31 cellular contexts compared by ENCODE assay signal in the genomic region with DNA sequence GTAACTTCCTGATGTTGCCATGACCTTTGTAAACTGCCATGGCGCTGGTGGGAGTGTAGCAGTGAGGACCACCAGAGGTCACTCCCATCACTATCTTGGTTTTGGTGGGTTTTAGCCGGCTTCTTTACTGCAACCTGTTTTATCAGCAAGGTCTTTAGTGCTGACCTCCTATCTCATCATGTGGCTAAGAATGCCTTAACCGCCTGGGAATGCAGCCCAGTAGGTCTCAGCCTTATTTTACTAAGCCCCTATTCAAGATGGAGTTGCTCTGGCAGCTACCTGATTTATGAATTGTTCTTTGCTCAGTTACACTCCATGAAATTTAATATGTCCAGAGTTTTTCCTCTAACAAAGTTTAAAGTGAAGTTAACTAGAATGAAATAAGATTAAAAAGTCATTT. TPM values are rescaled to one million over a fixed set of nuclear protein-coding genes. Genes with fewer than 3 reads are reported as not detected.
"Had no signal": no experiment of that assay in that cellular context is flagged by ENCODE, and none has a peak within 500 bp of the region (broad histone marks: within the 10 kb centered on the region; RNA-seq: fewer than 3 reads in every experiment).

No MANE protein-coding gene starts in this region.

- H3K27me3 Mint-ChIP-seq: activated T-cell treated with anti-CD3 and anti-CD28 coated beads, Interleukin-2, amount 50 U/mL, for 24 hours; central memory CD8-positive, alpha-beta T cell; stimulated activated naive CD8-positive, alpha-beta T cell treated with anti-CD3 and anti-CD28 coated beads, Interleukin-15, amount 100 ng/mL, for 72 hours had no signal

- H3K4me3 Mint-ChIP-seq: activated CD4-positive, alpha-beta memory T cell treated with anti-CD3 and anti-CD28 coated beads, Interleukin-2, amount 10 ng/mL, durations not matched to agents 7 days and 5 days; activated CD4-positive, alpha-beta T cell treated with anti-CD3 and anti-CD28 coated beads, Interleukin-2, amount 10 ng/mL, durations not matched to agents 24 days and 14 days; activated T-cell treated with anti-CD3 and anti-CD28 coated beads, Interleukin-2, amount 50 U/mL, for 24 hours; central memory CD8-positive, alpha-beta T cell; naive thymus-derived CD4-positive, alpha-beta T cell; stimulated activated effector memory CD8-positive, alpha-beta T cell treated with anti-CD3 and anti-CD28 coated beads, Interleukin-12 subunit alpha, Interleukin-12 subunit beta, amount 100 ng/mL, for 72 hours; stimulated activated naive CD8-positive, alpha-beta T cell treated with anti-CD3 and anti-CD28 coated beads, Interleukin-15, amount 100 ng/mL, for 72 hours; T-helper 2 cell treated with Interferon-gamma antibody and Interleukin-4, amounts not matched to agents 5 μg/mL and 100 μg/mL, for 36 hours had no signal

- H3K27ac ChIP-seq: breast epithelium, gastroesophageal sphincter, hepatocyte, skin epidermis, upper lobe of left lung, vagina had no signal

- H2AFZ ChIP-seq: hepatocyte had no signal

- H3K4me1 Mint-ChIP-seq: activated CD4-positive, alpha-beta memory T cell treated with anti-CD3 and anti-CD28 coated beads, Interleukin-2, amount 10 ng/mL, durations not matched to agents 7 days and 5 days; activated CD4-positive, alpha-beta T cell treated with anti-CD3 and anti-CD28 coated beads, Interleukin-2, amount 10 ng/mL, durations not matched to agents 24 days and 14 days; central memory CD8-positive, alpha-beta T cell; naive thymus-derived CD4-positive, alpha-beta T cell; stimulated activated effector memory CD8-positive, alpha-beta T cell treated with anti-CD3 and anti-CD28 coated beads, Interleukin-12 subunit alpha, Interleukin-12 subunit beta, amount 100 ng/mL, for 72 hours; stimulated activated naive CD8-positive, alpha-beta T cell treated with anti-CD3 and anti-CD28 coated beads, Interleukin-15, amount 100 ng/mL, for 72 hours had no signal

- H3K36me3 ChIP-seq: breast epithelium, gastroesophageal sphincter, upper lobe of left lung, vagina had no signal

- H3K4me2 ChIP-seq: hepatocyte had no signal

- H3K36me3 Mint-ChIP-seq: stimulated activated effector memory CD8-positive, alpha-beta T cell treated with anti-CD3 and anti-CD28 coated beads, Interleukin-12 subunit alpha, Interleukin-12 subunit beta, amount 100 ng/mL, for 72 hours had no signal

- H3K4me3 ChIP-seq: breast epithelium, gastroesophageal sphincter, hepatocyte, skin epidermis, upper lobe of left lung, vagina had no signal

- ATAC-seq: gastroesophageal sphincter; left cardiac atrium; naive thymus-derived CD4-positive, alpha-beta T cell; sciatic nerve; stimulated activated effector memory CD8-positive, alpha-beta T cell treated with anti-CD3 and anti-CD28 coated beads, Interleukin-12 subunit alpha, Interleukin-12 subunit beta, amount 100 ng/mL, for 72 hours; stimulated activated naive CD8-positive, alpha-beta T cell treated with anti-CD3 and anti-CD28 coated beads, Interleukin-15, amount 100 ng/mL, for 72 hours had no signal

- H3K9me3 Mint-ChIP-seq: activated CD4-positive, alpha-beta T cell treated with anti-CD3 and anti-CD28 coated beads, Interleukin-2, amount 10 ng/mL, durations not matched to agents 24 days and 14 days; activated T-cell treated with anti-CD3 and anti-CD28 coated beads, Interleukin-2, amount 50 U/mL, for 24 hours; central memory CD8-positive, alpha-beta T cell; stimulated activated effector memory CD8-positive, alpha-beta T cell treated with anti-CD3 and anti-CD28 coated beads, Interleukin-12 subunit alpha, Interleukin-12 subunit beta, amount 100 ng/mL, for 72 hours; stimulated activated naive CD8-positive, alpha-beta T cell treated with anti-CD3 and anti-CD28 coated beads, Interleukin-15, amount 100 ng/mL, for 72 hours had no signal

- H3K27ac Mint-ChIP-seq: activated CD4-positive, alpha-beta memory T cell treated with anti-CD3 and anti-CD28 coated beads, Interleukin-2, amount 10 ng/mL, durations not matched to agents 7 days and 5 days; activated CD4-positive, alpha-beta T cell treated with anti-CD3 and anti-CD28 coated beads, Interleukin-2, amount 10 ng/mL, durations not matched to agents 24 days and 14 days; activated T-cell treated with anti-CD3 and anti-CD28 coated beads, Interleukin-2, amount 50 U/mL, for 24 hours; stimulated activated effector memory CD8-positive, alpha-beta T cell treated with anti-CD3 and anti-CD28 coated beads, Interleukin-12 subunit alpha, Interleukin-12 subunit beta, amount 100 ng/mL, for 72 hours; stimulated activated naive CD8-positive, alpha-beta T cell treated with anti-CD3 and anti-CD28 coated beads, Interleukin-15, amount 100 ng/mL, for 72 hours; T-helper 2 cell treated with Interferon-gamma antibody and Interleukin-4, amounts not matched to agents 5 μg/mL and 100 μg/mL, for 36 hours had no signal

- H3K27me3 ChIP-seq: breast epithelium, gastroesophageal sphincter, hepatocyte, upper lobe of left lung, vagina had no signal

- H3K9me3 ChIP-seq: breast epithelium, vagina had no signal

- DNase-seq: activated CD4-positive, alpha-beta memory T cell treated with anti-CD3 and anti-CD28 coated beads, Interleukin-2, amount 10 ng/mL, durations not matched to agents 7 days and 5 days; activated CD4-positive, alpha-beta T cell treated with anti-CD3 and anti-CD28 coated beads, Interleukin-2, amount 10 ng/mL, durations not matched to agents 24 days and 14 days; activated CD4-positive, CD25-positive, alpha-beta regulatory T cell treated with anti-CD3 and anti-CD28 coated beads, Interleukin-2, amount 50 U/mL, for 72 hours; activated CD8-positive, alpha-beta memory T cell treated with anti-CD3 and anti-CD28 coated beads, Interleukin-2, amount 50 U/mL, for 48 hours; activated gamma-delta T cell treated with Interleukin-2 at 50 U/mL for 16 hours; activated naive CD4-positive, alpha-beta T cell treated with anti-CD3 and anti-CD28 coated beads, Interleukin-2, amount 50 U/mL, for 16 hours; activated T-cell treated with anti-CD3 and anti-CD28 coated beads, Interleukin-2, amount 50 U/mL, for 24 hours; effector memory CD4-positive, alpha-beta T cell; mammary epithelial cell; midbrain; naive thymus-derived CD4-positive, alpha-beta T cell; stimulated activated CD4-positive, alpha-beta T cell treated with anti-CD3 and anti-CD28 coated beads, Interleukin-4, amount 100 ng/mL, for 24 hours; stimulated activated naive CD8-positive, alpha-beta T cell treated with anti-CD3 and anti-CD28 coated beads, Interleukin-15, amount 100 ng/mL, for 72 hours; substantia nigra; T-helper 1 cell; upper lobe of left lung had no signal

- H3K4me1 ChIP-seq: breast epithelium, vagina had no signal

RNA-seq across cellular contexts. Expression of gene CALR3, which starts 19.6 kb away (rescaled TPM):
- total RNA-seq: activated CD4-positive, alpha-beta memory T cell treated with anti-CD3 and anti-CD28 coated beads, Interleukin-2, amount 10 ng/mL, durations not matched to agents 7 days and 5 days; activated CD4-positive, alpha-beta T cell treated with anti-CD3 and anti-CD28 coated beads, Interleukin-2, amount 10 ng/mL, durations not matched to agents 24 days and 14 days; breast epithelium; dermis microvascular lymphatic vessel endothelial cell; gastroesophageal sphincter; hepatocyte; left cardiac atrium; mammary epithelial cell; naive thymus-derived CD4-positive, alpha-beta T cell; osteocyte; posterior vena cava; sciatic nerve; upper lobe of left lung; vagina had no signal
- polyA plus RNA-seq: hepatocyte; keratinocyte; mammary epithelial cell; naive thymus-derived CD4-positive, alpha-beta T cell; neural cell had no signal
